Comparison of ENCODE assay signal across 8 cellular contexts in genomic region chr10:79069325-79070090, GRCh38. TPM values are rescaled to one million over a fixed set of nuclear protein-coding genes. Genes with fewer than 3 reads are reported as not detected.
A peak's percentile ranks its signal among the peaks of the same experiment; 100 is the strongest.
DNase-seq lines count a peak whose midpoint lies in the region; ATAC-seq and TF ChIP-seq lines count a peak whose summit lies in the region.

No MANE protein-coding gene starts in this region.

- peaks cover 45 to 62% (median 51%) of the 10 kb centered on the region in 3 donors for H3K4me1 Mint-ChIP-seq in T-cell
- peaks cover 20% of the 10 kb centered on the region for H3K4me1 Mint-ChIP-seq in MCF 10A (ENCODE audit: insufficient read depth, unreplicated experiment)

- peak; percentile 51 for DNase-seq in stimulated activated CD4-positive, alpha-beta T cell treated with anti-CD3 and anti-CD28 coated beads, Interleukin-12 subunit alpha, Interleukin-12 subunit beta, amount 100 ng/mL, for 4 hours
- DNase-seq in stimulated activated CD4-positive, alpha-beta T cell treated with anti-CD3 and anti-CD28 coated beads, Interleukin-2, amount 100 ng/mL, for 48 hours, result no peak
- DNase-seq in T-cell, result peak in 21 of 34 experiments; percentile 24 to 57 (median 40)
- peak; percentile 46 for DNase-seq in MCF 10A (ENCODE audit: unreplicated experiment)
- DNase-seq in islet precursor cell, result peak; percentile 62
- DNase-seq in stimulated activated CD4-positive, alpha-beta T cell treated with anti-CD3 and anti-CD28 coated beads, Interleukin-1b, Interleukin-23, amount 100 ng/mL, for 4 hours (ENCODE audit: low read depth in 2 of 2), result peak; percentile 39 to 46
- no peak for DNase-seq in KBM-7

- intact Hi-C loops in MCF 10A (cut with micrococcal nuclease), result loop anchor here (2.0 to 5.0 kb wide), 9 partner anchors 43 to 1023 kb away; no protein-coding TSS in a partner anchor

- H3K27me3 Mint-ChIP-seq in T-cell (no peaks in the 10 kb centered on the region), MCF 10A (ENCODE audit: insufficient read depth, unreplicated experiment) (no peaks in the 10 kb centered on the region)

- TF ChIP-seq CTCF in MCF 10A (IDR thresholded peaks at IDR 0.05; ENCODE audit: unreplicated experiment), result no peak

- POLR2A ChIA-PET in T-cell (lab: Charles Lee), result no interaction called here
- POLR2A ChIA-PET in MCF 10A (lab: Yijun Ruan, JAX), result interaction anchor here (0.6 to 8.2 kb wide), 7 partner anchors 10 to 673 kb away, joined by 3 to 122 read pairs (median 7); no protein-coding TSS in a partner anchor

- CTCF ChIA-PET in T-cell (lab: Charles Lee), result no interaction called here
- CTCF ChIA-PET in MCF 10A (lab: Yijun Ruan, JAX), result interaction anchor here (0.6 to 1.8 kb wide), 8 partner anchors 10 to 1022 kb away, joined by 3 to 6 read pairs (median 4); no protein-coding TSS in a partner anchor

- in situ Hi-C loops in KBM-7 (cut with MboI; ENCODE audit: low pct_unique_long_range_greater_than_20kb, low sequenced_read_pairs), result no loop called here

- no peaks in the 10 kb centered on the region for H3K9me3 Mint-ChIP-seq in T-cell
- H3K9me3 Mint-ChIP-seq in MCF 10A (ENCODE audit: unreplicated experiment), result no peaks in the 10 kb centered on the region

- BruUV-seq in MCF 10A (replicated peaks; lab: Mats Ljungman, UMichigan), result no TSS peak

- H3K27ac Mint-ChIP-seq in T-cell, result peak overlapping the region; percentile 78 to 88
- peak overlapping the region; percentile 50 for H3K27ac Mint-ChIP-seq in MCF 10A (ENCODE audit: low read depth, unreplicated experiment)

- H3K36me3 Mint-ChIP-seq in T-cell, result no peaks in the 10 kb centered on the region
- H3K36me3 Mint-ChIP-seq in MCF 10A (ENCODE audit: insufficient read depth, unreplicated experiment), result no peaks in the 10 kb centered on the region

- H3K4me3 Mint-ChIP-seq in T-cell, result peak overlapping the region; percentile 92 to 95 (median 93)
- H3K4me3 Mint-ChIP-seq in MCF 10A (ENCODE audit: unreplicated experiment), result peak overlapping the region; percentile 84

- peak; percentile 1 for ATAC-seq in HG03097 (IDR thresholded peaks at IDR 0.05; ENCODE audit: low FRiP score, unreplicated experiment)
- ATAC-seq in T-cell (replicated peaks in 1 of 4), result peak in 3 of 4 experiments; percentile 6 to 11 (median 7)

RNA-seq across cellular contexts. Expression of gene ZMIZ1, which starts 0.7 kb away (rescaled TPM):
- 10 to 100 TPM; 16.8 to 27.1 (median 21.2) TPM for total RNA-seq in T-cell
- total RNA-seq in MCF 10A (2022), result 15.5 and 20.3 TPM in 2 replicates

Comparison
In these comparisons a context has a peak if more than half of its experiments do, and no peak if none do; other contexts are left out.
1. DNase-seq: peak in stimulated activated CD4-positive, alpha-beta T cell treated with anti-CD3 and anti-CD28 coated beads, Interleukin-12 subunit alpha, Interleukin-12 subunit beta, amount 100 ng/mL, for 4 hours (single experiment), T-cell (21 of 34), MCF 10A (single experiment), islet precursor cell (single experiment) and stimulated activated CD4-positive, alpha-beta T cell treated with anti-CD3 and anti-CD28 coated beads, Interleukin-1b, Interleukin-23, amount 100 ng/mL, for 4 hours (2 of 2); none in stimulated activated CD4-positive, alpha-beta T cell treated with anti-CD3 and anti-CD28 coated beads, Interleukin-2, amount 100 ng/mL, for 48 hours (0 of 2) and KBM-7 (single experiment).